20 cellular contexts compared by ENCODE assay signal in the genomic region with DNA sequence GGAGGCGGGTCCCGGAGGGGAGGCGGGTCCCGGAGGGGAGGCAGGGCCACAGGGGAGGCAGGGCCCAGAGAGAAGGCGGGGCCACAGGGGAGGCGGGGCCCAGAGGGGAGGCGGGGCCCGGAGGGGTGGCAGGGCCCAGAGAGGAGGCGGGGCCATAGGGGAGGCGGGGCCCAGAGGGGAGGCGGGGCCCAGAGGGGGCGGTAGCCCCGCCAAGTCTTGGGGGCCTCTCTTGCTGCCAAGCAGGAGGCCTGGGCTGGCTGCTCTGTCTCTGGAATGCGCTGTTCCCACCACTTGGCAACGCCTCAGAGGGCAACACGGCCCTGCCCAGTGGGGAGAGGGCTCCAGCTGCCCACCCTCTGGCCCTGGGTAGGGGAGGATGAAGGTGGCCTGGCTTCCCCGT.
DNase-seq lines count a peak whose midpoint lies in the region; ATAC-seq and TF ChIP-seq lines count a peak whose summit lies in the region.
"Had no signal": no experiment of that assay in that cellular context is flagged by ENCODE, and none has a peak within 500 bp of the region (broad histone marks: within the 10 kb centered on the region; RNA-seq: fewer than 3 reads in every experiment).

No MANE protein-coding gene starts in this region.

- TF ChIP-seq CTCF in WTC11 (IDR thresholded peaks at IDR 0.05): no peak

- peaks cover 10% of the 10 kb centered on the region for H3K27me3 Mint-ChIP-seq in activated T-cell treated with anti-CD3 and anti-CD28 coated beads, Interleukin-2, amount 50 U/mL, for 24 hours
- no peaks in the 10 kb centered on the region; the same call in 1 of the 2 replicates for H3K27me3 Mint-ChIP-seq in WTC11 (ENCODE audit: low read depth)
- H3K27me3 Mint-ChIP-seq in natural killer cell treated with Interleukin-12 subunit alpha and Interleukin-12 subunit beta and Interleukin-15 and Interleukin-18, amount 100 ng/mL, for 72 hours: no peaks in the 10 kb centered on the region
- H3K27me3 Mint-ChIP-seq: CD4-positive, CD25-positive, alpha-beta regulatory T cell had no signal

- no peaks in the 10 kb centered on the region for H3K4me1 Mint-ChIP-seq in activated T-cell treated with anti-CD3 and anti-CD28 coated beads, Interleukin-2, amount 50 U/mL, for 24 hours (ENCODE audit: low read depth)
- H3K4me1 Mint-ChIP-seq in WTC11: peaks cover 2% of the 10 kb centered on the region
- H3K4me1 Mint-ChIP-seq in natural killer cell treated with Interleukin-12 subunit alpha and Interleukin-12 subunit beta and Interleukin-15 and Interleukin-18, amount 100 ng/mL, for 72 hours (ENCODE audit: low read depth in 2 of 2): no peaks in the 10 kb centered on the region
- H3K4me1 Mint-ChIP-seq: CD4-positive, CD25-positive, alpha-beta regulatory T cell; T-helper 17 cell had no signal

- ATAC-seq in WTC11 (peak; percentile 54), GM19467 (IDR thresholded peaks at IDR 0.05; ENCODE audit: unreplicated experiment) (no peak), HG03442 (IDR thresholded peaks at IDR 0.05; ENCODE audit: unreplicated experiment) (no peak)
- no peak for ATAC-seq in natural killer cell treated with Interleukin-12 subunit alpha and Interleukin-12 subunit beta and Interleukin-15 and Interleukin-18, amount 100 ng/mL, for 72 hours

- H3K4me3 Mint-ChIP-seq in activated T-cell treated with anti-CD3 and anti-CD28 coated beads, Interleukin-2, amount 50 U/mL, for 24 hours: no peak overlapping the region
- H3K4me3 Mint-ChIP-seq in WTC11: no peak overlapping the region
- H3K4me3 Mint-ChIP-seq in natural killer cell treated with Interleukin-12 subunit alpha and Interleukin-12 subunit beta and Interleukin-15 and Interleukin-18, amount 100 ng/mL, for 72 hours: no peak overlapping the region
- H3K4me3 Mint-ChIP-seq: activated naive CD4-positive, alpha-beta T cell treated with anti-CD3 and anti-CD28 coated beads for 36 hours; CD4-positive, CD25-positive, alpha-beta regulatory T cell; neural crest cell; T-helper 17 cell had no signal

- DNase-seq in activated T-cell treated with anti-CD3 and anti-CD28 coated beads for 48 hours (ENCODE audit: low read depth) (peak; percentile 16), Daoy (ENCODE audit: low read depth) (peak; percentile 29), WTC11 (ENCODE audit: low spot score) (peak; percentile 59), SHP77 treated with DMSO at 0.1 percent for 48 hours (lab: John Stamatoyannopoulos, UW) (no peak)
- no peak for DNase-seq in activated T-cell treated with anti-CD3 and anti-CD28 coated beads, Interleukin-2, amount 50 U/mL, for 24 hours
- DNase-seq in natural killer cell treated with Interleukin-12 subunit alpha and Interleukin-12 subunit beta and Interleukin-15 and Interleukin-18, amount 100 ng/mL, for 72 hours (ENCODE audit: low spot score): peak; percentile 22
- DNase-seq: activated naive CD4-positive, alpha-beta T cell treated with anti-CD3 and anti-CD28 coated beads for 36 hours; GM23248; hypothalamus; midbrain; MV-4-11; NCI-H187 treated with DMSO at 0.1 percent for 48 hours; NCI-H510A; stimulated activated CD4-positive, alpha-beta T cell treated with anti-CD3 and anti-CD28 coated beads, Interleukin-12 subunit alpha, Interleukin-12 subunit beta, amount 100 ng/mL, for 4 hours; stomach had no signal

- POLR2A ChIA-PET in WTC11 (lab: Charles Lee): no interaction called here

- H3K27ac Mint-ChIP-seq in activated T-cell treated with anti-CD3 and anti-CD28 coated beads, Interleukin-2, amount 50 U/mL, for 24 hours: no peak overlapping the region
- H3K27ac Mint-ChIP-seq in WTC11: no peak overlapping the region
- no peak overlapping the region for H3K27ac Mint-ChIP-seq in natural killer cell treated with Interleukin-12 subunit alpha and Interleukin-12 subunit beta and Interleukin-15 and Interleukin-18, amount 100 ng/mL, for 72 hours
- H3K27ac Mint-ChIP-seq: activated naive CD4-positive, alpha-beta T cell treated with anti-CD3 and anti-CD28 coated beads for 36 hours; CD4-positive, CD25-positive, alpha-beta regulatory T cell; T-helper 17 cell had no signal

- no peaks in the 10 kb centered on the region for H3K36me3 Mint-ChIP-seq in activated T-cell treated with anti-CD3 and anti-CD28 coated beads, Interleukin-2, amount 50 U/mL, for 24 hours (ENCODE audit: low read depth)
- no peaks in the 10 kb centered on the region for H3K36me3 Mint-ChIP-seq in WTC11
- no peaks in the 10 kb centered on the region for H3K36me3 Mint-ChIP-seq in natural killer cell treated with Interleukin-12 subunit alpha and Interleukin-12 subunit beta and Interleukin-15 and Interleukin-18, amount 100 ng/mL, for 72 hours
- H3K36me3 Mint-ChIP-seq: CD4-positive, CD25-positive, alpha-beta regulatory T cell had no signal

- H3K9me3 Mint-ChIP-seq in activated T-cell treated with anti-CD3 and anti-CD28 coated beads, Interleukin-2, amount 50 U/mL, for 24 hours: no peaks in the 10 kb centered on the region
- no peaks in the 10 kb centered on the region for H3K9me3 Mint-ChIP-seq in WTC11
- no peaks in the 10 kb centered on the region for H3K9me3 Mint-ChIP-seq in natural killer cell treated with Interleukin-12 subunit alpha and Interleukin-12 subunit beta and Interleukin-15 and Interleukin-18, amount 100 ng/mL, for 72 hours
- H3K9me3 Mint-ChIP-seq: activated naive CD4-positive, alpha-beta T cell treated with anti-CD3 and anti-CD28 coated beads for 36 hours; neural crest cell had no signal

- CTCF ChIA-PET in WTC11 (lab: Charles Lee): no interaction called here

TF ChIP-seq in WTC11, 78 proteins besides CTCF, POLR2A, EP300 and RAD21:
- TF ChIP-seq GRHL2 (CRISPR knock-in tag; IDR thresholded peaks at IDR 0.05; ENCODE audit: insufficient replicate concordance, severe bottlenecking): no peak
- no peak for TF ChIP-seq NR2C2 (CRISPR knock-in tag; IDR thresholded peaks at IDR 0.05)
- TF ChIP-seq, protein P1, sequence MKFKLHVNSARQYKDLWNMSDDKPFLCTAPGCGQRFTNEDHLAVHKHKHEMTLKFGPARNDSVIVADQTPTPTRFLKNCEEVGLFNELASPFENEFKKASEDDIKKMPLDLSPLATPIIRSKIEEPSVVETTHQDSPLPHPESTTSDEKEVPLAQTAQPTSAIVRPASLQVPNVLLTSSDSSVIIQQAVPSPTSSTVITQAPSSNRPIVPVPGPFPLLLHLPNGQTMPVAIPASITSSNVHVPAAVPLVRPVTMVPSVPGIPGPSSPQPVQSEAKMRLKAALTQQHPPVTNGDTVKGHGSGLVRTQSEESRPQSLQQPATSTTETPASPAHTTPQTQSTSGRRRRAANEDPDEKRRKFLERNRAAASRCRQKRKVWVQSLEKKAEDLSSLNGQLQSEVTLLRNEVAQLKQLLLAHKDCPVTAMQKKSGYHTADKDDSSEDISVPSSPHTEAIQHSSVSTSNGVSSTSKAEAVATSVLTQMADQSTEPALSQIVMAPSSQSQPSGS (CRISPR knock-in tag; IDR thresholded peaks at IDR 0.05; ENCODE audit: borderline replicate concordance, low read depth): no peak
- TF ChIP-seq SOX15 (CRISPR knock-in tag; IDR thresholded peaks at IDR 0.05): no peak
- TF ChIP-seq NFE2L1 (CRISPR knock-in tag; IDR thresholded peaks at IDR 0.05): no peak
TF ChIP-seq in WTC11: peak in this region for 0.

Comparison
In these comparisons a context has a peak if more than half of its experiments do, and no peak if none do; other contexts are left out.
1. DNase-seq: peak in activated T-cell treated with anti-CD3 and anti-CD28 coated beads for 48 hours (single experiment), Daoy (single experiment), WTC11 (single experiment) and natural killer cell treated with Interleukin-12 subunit alpha and Interleukin-12 subunit beta and Interleukin-15 and Interleukin-18, amount 100 ng/mL, for 72 hours (single experiment); none in activated T-cell treated with anti-CD3 and anti-CD28 coated beads, Interleukin-2, amount 50 U/mL, for 24 hours (single experiment) and SHP77 treated with DMSO at 0.1 percent for 48 hours (single experiment).